ENCODE assay signal across 8 cellular contexts in the genomic region with DNA sequence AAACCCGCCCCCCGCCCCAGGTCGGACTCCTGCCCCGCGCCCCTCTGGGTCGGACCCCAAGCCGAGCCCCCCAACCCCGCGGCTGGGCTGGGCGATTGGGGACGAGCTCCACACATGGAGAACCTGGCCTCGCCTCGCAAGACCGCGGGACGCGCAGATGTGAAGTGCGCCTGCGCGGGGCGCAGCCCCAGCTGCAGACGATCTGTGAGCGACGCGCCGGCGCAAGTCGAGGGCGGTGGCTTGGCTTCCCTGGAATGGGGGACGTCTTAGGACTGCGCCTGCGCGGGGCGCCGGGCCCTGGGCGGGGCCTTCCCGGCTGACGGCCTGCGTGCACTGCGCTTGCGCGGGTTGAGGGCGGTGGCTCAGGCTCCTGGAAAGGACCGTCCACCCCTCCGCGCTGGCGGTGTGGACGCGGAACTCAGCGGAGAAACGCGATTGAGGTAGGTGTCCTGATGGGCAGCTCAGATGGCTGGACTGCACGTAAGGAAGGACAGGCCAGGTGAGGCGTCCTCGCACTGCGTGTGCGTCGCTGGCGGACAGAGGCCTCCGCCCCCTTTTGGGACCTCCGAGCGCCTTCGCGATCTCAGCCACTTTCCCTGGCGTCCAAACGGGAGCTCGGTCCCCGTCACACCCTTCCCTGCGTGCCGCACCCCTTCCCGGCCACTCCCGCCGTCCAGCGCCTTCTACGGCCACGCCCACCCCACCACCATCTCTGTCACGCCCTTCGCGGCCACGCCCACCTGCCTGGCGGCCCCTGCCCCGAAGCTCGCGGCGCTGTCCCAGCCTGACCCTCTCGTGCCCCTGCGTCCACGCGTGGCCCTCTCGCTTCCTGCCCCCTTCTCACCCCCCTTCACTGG. TPM values are rescaled to one million over a fixed set of nuclear protein-coding genes. Genes with fewer than 3 reads are reported as not detected.
DNase-seq lines count a peak whose midpoint lies in the region; ATAC-seq and TF ChIP-seq lines count a peak whose summit lies in the region.

A gene (plus strand): TSS at position 351 of the 857 bp plus-strand sequence. CDS start 1,278 bp downstream, outside the sequence.

- peak; percentile 96 for TF ChIP-seq POLR2A in GM10847 (IDR thresholded peaks at IDR 0.05; ENCODE audit: extremely low read depth, insufficient read length)

- peak within 1 kb of the TSS; percentile 95 for H3K4me3 Mint-ChIP-seq in activated naive CD8-positive, alpha-beta T cell

- H3K36me3 Mint-ChIP-seq in activated naive CD8-positive, alpha-beta T cell: peaks cover 7% of the 10 kb centered on the region

- no peaks in the 10 kb centered on the region for H3K27me3 Mint-ChIP-seq in activated naive CD8-positive, alpha-beta T cell

- peaks cover 80% of the 10 kb centered on the region for H3K4me1 Mint-ChIP-seq in activated naive CD8-positive, alpha-beta T cell (ENCODE audit: low read depth)

- H3K27ac ChIP-seq in temporal lobe (ENCODE audit: low read depth, low read length): peak within 1 kb of the TSS; percentile 97

- no peak for TF ChIP-seq CTCF in omental fat pad (IDR thresholded peaks at IDR 0.05)

- DNase-seq in NCI-H1105 treated with DMSO at 0.1 percent for 48 hours (lab: John Stamatoyannopoulos, UW) (peak; percentile 95), SKM-1 treated with dmso at 0.1 percent for 144 hours (lab: John Stamatoyannopoulos, UW; ENCODE audit: unreplicated experiment) (peak; percentile 92), glomerular visceral epithelial cell (ENCODE audit: extremely low spot score) (peak; percentile 99), omental fat pad (ENCODE audit: low spot score) (peak; percentile 81)

- H3K9me3 Mint-ChIP-seq in activated naive CD8-positive, alpha-beta T cell (ENCODE audit: low read depth): no peaks in the 10 kb centered on the region

- ATAC-seq in HG02642 (IDR thresholded peaks at IDR 0.05; ENCODE audit: poor library complexity, unreplicated experiment): peak; percentile 95
- peak; percentile 99 for ATAC-seq in omental fat pad (ENCODE audit: low FRiP score)

- peak within 1 kb of the TSS; percentile 96 for H3K27ac Mint-ChIP-seq in activated naive CD8-positive, alpha-beta T cell

RNA-seq across cellular contexts. Expression of the gene that starts here (rescaled TPM):
- 10 to 100 TPM; 77.0 to 87.8 (median 82.3) TPM for total RNA-seq in omental fat pad
- total RNA-seq in temporal lobe: 218 TPM

Comparison
In these comparisons a context has a peak if more than half of its experiments do, and no peak if none do; other contexts are left out.
1. Peak in every context shown above with its lines: DNase-seq, ATAC-seq and H3K27ac ChIP-seq.